8 cellular contexts compared by ENCODE assay signal in genomic region chr20:25868650-25868979, GRCh38.
DNase-seq lines count a peak whose midpoint lies in the region; ATAC-seq and TF ChIP-seq lines count a peak whose summit lies in the region.
"Not testable (repeated sequence)": the region's sequence is repeated elsewhere in the genome, so short reads cannot be mapped to it uniquely, and the experiment has no call there.

No MANE protein-coding gene starts in this region.

- H3K27ac Mint-ChIP-seq in activated naive CD8-positive, alpha-beta T cell: not testable (repeated sequence)

- WGBS in heart right ventricle, 2 donors: 21% methylated on average over 17 of the region's 17 CpGs
- WGBS in psoas muscle, 3 donors: 14 to 19% (median 16%) methylated on average over 17 of the region's 17 CpGs
- 20 to 26% methylated on average over 14 to 17 of the region's 17 CpGs for WGBS in testis, 2 donors

- H3K4me3 ChIP-seq in BLaER1: not testable (repeated sequence)
- H3K4me3 ChIP-seq in NT2/D1 (ENCODE audit: insufficient read length, low read depth) (peak overlapping the region; percentile 37), duodenal mucosa (ENCODE audit: low read depth in 1 of 2, low read length in 2 of 2) (peak overlapping the region; percentile 51 to 63), heart right ventricle (peak overlapping the region; percentile 12 to 65 (median 55)), lower lobe of right lung (peak overlapping the region; percentile 52), psoas muscle (peak overlapping the region; percentile 69), testis (peak overlapping the region; percentile 42 to 58)

- H3K4me1 ChIP-seq in BLaER1 (peaks cover 23% of the 10 kb centered on the region), heart right ventricle (peaks cover 0 to 35% (median 14%) of the 10 kb centered on the region in 9 donors)
- not testable (repeated sequence) for H3K4me1 ChIP-seq in NT2/D1 (ENCODE audit: insufficient read depth, insufficient read length); duodenal mucosa (ENCODE audit: control insufficient read depth in 1 of 2, insufficient read depth in 2 of 2, low read length in 2 of 2); lower lobe of right lung; psoas muscle; testis

- not testable (repeated sequence) for TF ChIP-seq CTCF in heart right ventricle (IDR thresholded peaks at IDR 0.05); lower lobe of right lung (IDR thresholded peaks at IDR 0.05); psoas muscle (IDR thresholded peaks at IDR 0.05); testis (IDR thresholded peaks at IDR 0.05)

- peaks cover 33% of the 10 kb centered on the region for H3K4me1 Mint-ChIP-seq in activated naive CD8-positive, alpha-beta T cell (ENCODE audit: low read depth)

- H3K9ac ChIP-seq in BLaER1; NT2/D1 (ENCODE audit: insufficient read length, low read depth); duodenal mucosa (ENCODE audit: low read depth in 1 of 2, low read length in 2 of 2): not testable (repeated sequence)

- not testable (repeated sequence) for H3K36me3 ChIP-seq in BLaER1; NT2/D1 (ENCODE audit: insufficient read depth, insufficient read length, low read length); duodenal mucosa (ENCODE audit: control insufficient read depth in 1 of 2, insufficient read depth in 2 of 2, low read length in 2 of 2); heart right ventricle; lower lobe of right lung; psoas muscle (ENCODE audit: insufficient read depth in 1 of 2, low read depth in 1 of 2); testis (ENCODE audit: low read depth, missing control alignments)

- not testable (repeated sequence) for H3K9me3 ChIP-seq in BLaER1; NT2/D1 (ENCODE audit: insufficient read depth, low read length); duodenal mucosa (ENCODE audit: control insufficient read depth in 1 of 2, low read length in 2 of 2); heart right ventricle; lower lobe of right lung; psoas muscle; testis

- not testable (repeated sequence) for H3K9me3 Mint-ChIP-seq in activated naive CD8-positive, alpha-beta T cell (ENCODE audit: low read depth)

- H3K36me3 Mint-ChIP-seq in activated naive CD8-positive, alpha-beta T cell: not testable (repeated sequence)

- peak overlapping the region; percentile 76 for H3K4me3 Mint-ChIP-seq in activated naive CD8-positive, alpha-beta T cell

- H3K27me3 Mint-ChIP-seq in activated naive CD8-positive, alpha-beta T cell: peaks cover 17% of the 10 kb centered on the region

- peaks cover 45% of the 10 kb centered on the region for H3K27me3 ChIP-seq in BLaER1
- peaks cover 60% of the 10 kb centered on the region for H3K27me3 ChIP-seq in NT2/D1 (ENCODE audit: insufficient read depth, insufficient read length)
- H3K27me3 ChIP-seq in duodenal mucosa (ENCODE audit: control insufficient read depth in 1 of 2, insufficient read depth in 2 of 2, low read length in 2 of 2): peaks cover 19% of the 10 kb centered on the region in 2 donors
- peaks cover 0 to 21% (median 0%) of the 10 kb centered on the region in 7 donors for H3K27me3 ChIP-seq in heart right ventricle
- H3K27me3 ChIP-seq in lower lobe of right lung (ENCODE audit: low read depth); psoas muscle (ENCODE audit: insufficient read depth in 3 of 3, low read length in 2 of 3); testis: not testable (repeated sequence)

- peaks cover 14% of the 10 kb centered on the region; the same call in 1 of the 2 replicates for H4K20me1 ChIP-seq in BLaER1

- not testable (repeated sequence) for ATAC-seq in heart right ventricle
- ATAC-seq in lower lobe of right lung (peak in 1 of 2 donors; percentile 23), psoas muscle (peak in 1 of 4 donors; percentile 29)

- 0 out of 2 replicates have a peak overlapping the region, but pooled peaks have one; percentile 24 for H3K4me2 ChIP-seq in BLaER1

- TF ChIP-seq POLR2A in testis (IDR thresholded peaks at IDR 0.05): not testable (repeated sequence)

- DNase-seq in NT2/D1 (ENCODE audit: low read depth, low spot score); heart right ventricle; lower lobe of right lung; psoas muscle; testis: not testable (repeated sequence)

- intact Hi-C loops in heart right ventricle (cut with DNase I); lower lobe of right lung (cut with DNase I); psoas muscle (cut with DNase I); testis (cut with DNase I; ENCODE audit: low total_unique reads): not testable (repeated sequence)

- not testable (repeated sequence) for H3K27ac ChIP-seq in BLaER1; duodenal mucosa (ENCODE audit: low read depth, low read length); heart right ventricle; lower lobe of right lung; psoas muscle; testis
